ENCODE assay signal across 1 cellular context in the genomic region with DNA sequence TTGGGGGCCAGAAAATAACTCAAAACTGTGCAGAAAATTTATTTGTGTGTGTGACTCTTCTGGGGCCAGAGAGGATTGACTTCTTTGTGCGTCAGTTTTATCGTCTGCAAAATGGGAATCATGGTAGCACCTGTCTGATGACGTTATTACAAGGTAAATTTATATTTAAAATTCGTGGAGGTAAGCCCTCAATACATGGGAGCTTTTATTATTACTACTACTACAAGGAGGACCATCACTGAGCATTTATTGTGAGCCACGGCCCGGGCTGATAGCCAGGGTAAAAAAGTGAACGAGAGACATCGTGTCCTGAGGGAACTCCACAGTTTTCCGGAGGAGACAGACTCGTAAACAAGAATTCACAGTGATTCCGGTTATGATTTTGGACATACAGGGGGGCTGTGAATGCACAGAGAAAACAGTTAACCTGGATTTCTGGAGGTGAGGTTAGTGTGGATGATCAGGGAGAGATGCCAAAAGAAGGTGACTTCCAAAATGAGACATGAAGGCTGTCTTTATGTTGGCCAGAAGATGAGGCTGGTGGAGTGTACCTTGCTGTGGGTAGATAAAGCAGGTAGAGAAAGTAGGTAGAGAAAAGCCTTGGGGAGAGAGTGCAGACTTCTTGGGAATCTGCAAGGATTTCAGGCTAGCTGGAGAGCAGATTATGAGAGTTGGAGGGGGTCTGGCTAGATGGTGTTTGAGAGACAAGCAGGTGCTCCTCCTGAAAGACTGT.
A peak's percentile ranks its signal among the peaks of the same experiment; 100 is the strongest.
TF ChIP-seq lines count a peak whose summit lies in the region.

No MANE protein-coding gene starts in this region.

TF ChIP-seq in HepG2, 621 proteins besides CTCF, POLR2A, EP300 and RAD21 (continued from another document and continues in another):
- TF ChIP-seq, protein P1, sequence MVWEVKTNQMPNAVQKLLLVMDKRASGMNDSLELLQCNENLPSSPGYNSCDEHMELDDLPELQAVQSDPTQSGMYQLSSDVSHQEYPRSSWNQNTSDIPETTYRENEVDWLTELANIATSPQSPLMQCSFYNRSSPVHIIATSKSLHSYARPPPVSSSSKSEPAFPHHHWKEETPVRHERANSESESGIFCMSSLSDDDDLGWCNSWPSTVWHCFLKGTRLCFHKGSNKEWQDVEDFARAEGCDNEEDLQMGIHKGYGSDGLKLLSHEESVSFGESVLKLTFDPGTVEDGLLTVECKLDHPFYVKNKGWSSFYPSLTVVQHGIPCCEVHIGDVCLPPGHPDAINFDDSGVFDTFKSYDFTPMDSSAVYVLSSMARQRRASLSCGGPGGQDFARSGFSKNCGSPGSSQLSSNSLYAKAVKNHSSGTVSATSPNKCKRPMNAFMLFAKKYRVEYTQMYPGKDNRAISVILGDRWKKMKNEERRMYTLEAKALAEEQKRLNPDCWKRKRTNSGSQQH (CRISPR knock-in tag; IDR thresholded peaks at IDR 0.05; ENCODE audit: low read depth), result no peak
- no peak for TF ChIP-seq SP1 (IDR thresholded peaks at IDR 0.05)
- TF ChIP-seq SP1 (CRISPR knock-in tag; IDR thresholded peaks at IDR 0.05), result no peak
- no peak for TF ChIP-seq IRX3 (CRISPR knock-in tag; IDR thresholded peaks at IDR 0.05; ENCODE audit: borderline replicate concordance, low read depth)
- no peak; the same call in 1 of the 2 replicates for TF ChIP-seq ZNF782 (CRISPR knock-in tag; IDR thresholded peaks at IDR 0.05; ENCODE audit: borderline replicate concordance)
- 0 out of 2 replicates have a peak, but pooled peaks have one; percentile 12 for TF ChIP-seq CCDC6 (CRISPR knock-in tag; IDR thresholded peaks at IDR 0.05)
- no peak for TF ChIP-seq AGO1 (IDR thresholded peaks at IDR 0.05; ENCODE audit: low read depth, low read length, poor library complexity, severe bottlenecking)
- peak; percentile 98 for TF ChIP-seq ZNF629 (CRISPR knock-in tag; conservative IDR thresholded peaks at IDR 0.05)
- 0 out of 2 replicates have a peak, but pooled peaks have one; percentile 13 for TF ChIP-seq MTF2 (CRISPR knock-in tag; IDR thresholded peaks at IDR 0.05; ENCODE audit: borderline replicate concordance)
- TF ChIP-seq, protein P2, sequence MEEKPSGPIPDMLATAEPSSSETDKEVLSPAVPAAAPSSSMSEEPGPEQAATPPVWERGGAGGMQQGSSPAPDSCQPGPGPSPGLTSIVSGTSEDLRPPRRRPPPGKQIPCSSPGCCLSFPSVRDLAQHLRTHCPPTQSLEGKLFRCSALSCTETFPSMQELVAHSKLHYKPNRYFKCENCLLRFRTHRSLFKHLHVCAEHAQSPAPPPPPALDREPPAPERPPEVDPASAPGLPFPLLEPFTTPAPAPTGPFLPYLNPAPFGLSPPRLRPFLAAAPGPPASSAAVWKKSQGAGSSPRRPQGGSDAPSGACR (CRISPR knock-in tag; IDR thresholded peaks at IDR 0.05), result no peak
- no peak for TF ChIP-seq MIXL1 (CRISPR knock-in tag; IDR thresholded peaks at IDR 0.05)
- TF ChIP-seq ZNF737 (CRISPR knock-in tag; IDR thresholded peaks at IDR 0.05; ENCODE audit: borderline replicate concordance), result no peak
- no peak; the same call in 1 of the 2 replicates for TF ChIP-seq MIER2 (CRISPR knock-in tag; IDR thresholded peaks at IDR 0.05)
- no peak for TF ChIP-seq YEATS2 (CRISPR knock-in tag; IDR thresholded peaks at IDR 0.05; ENCODE audit: borderline replicate concordance)
- TF ChIP-seq FOXA1 (IDR thresholded peaks at IDR 0.05), result no peak
- TF ChIP-seq FOXA1 (CRISPR knock-in tag; IDR thresholded peaks at IDR 0.05), result no peak
- TF ChIP-seq, protein P3, sequence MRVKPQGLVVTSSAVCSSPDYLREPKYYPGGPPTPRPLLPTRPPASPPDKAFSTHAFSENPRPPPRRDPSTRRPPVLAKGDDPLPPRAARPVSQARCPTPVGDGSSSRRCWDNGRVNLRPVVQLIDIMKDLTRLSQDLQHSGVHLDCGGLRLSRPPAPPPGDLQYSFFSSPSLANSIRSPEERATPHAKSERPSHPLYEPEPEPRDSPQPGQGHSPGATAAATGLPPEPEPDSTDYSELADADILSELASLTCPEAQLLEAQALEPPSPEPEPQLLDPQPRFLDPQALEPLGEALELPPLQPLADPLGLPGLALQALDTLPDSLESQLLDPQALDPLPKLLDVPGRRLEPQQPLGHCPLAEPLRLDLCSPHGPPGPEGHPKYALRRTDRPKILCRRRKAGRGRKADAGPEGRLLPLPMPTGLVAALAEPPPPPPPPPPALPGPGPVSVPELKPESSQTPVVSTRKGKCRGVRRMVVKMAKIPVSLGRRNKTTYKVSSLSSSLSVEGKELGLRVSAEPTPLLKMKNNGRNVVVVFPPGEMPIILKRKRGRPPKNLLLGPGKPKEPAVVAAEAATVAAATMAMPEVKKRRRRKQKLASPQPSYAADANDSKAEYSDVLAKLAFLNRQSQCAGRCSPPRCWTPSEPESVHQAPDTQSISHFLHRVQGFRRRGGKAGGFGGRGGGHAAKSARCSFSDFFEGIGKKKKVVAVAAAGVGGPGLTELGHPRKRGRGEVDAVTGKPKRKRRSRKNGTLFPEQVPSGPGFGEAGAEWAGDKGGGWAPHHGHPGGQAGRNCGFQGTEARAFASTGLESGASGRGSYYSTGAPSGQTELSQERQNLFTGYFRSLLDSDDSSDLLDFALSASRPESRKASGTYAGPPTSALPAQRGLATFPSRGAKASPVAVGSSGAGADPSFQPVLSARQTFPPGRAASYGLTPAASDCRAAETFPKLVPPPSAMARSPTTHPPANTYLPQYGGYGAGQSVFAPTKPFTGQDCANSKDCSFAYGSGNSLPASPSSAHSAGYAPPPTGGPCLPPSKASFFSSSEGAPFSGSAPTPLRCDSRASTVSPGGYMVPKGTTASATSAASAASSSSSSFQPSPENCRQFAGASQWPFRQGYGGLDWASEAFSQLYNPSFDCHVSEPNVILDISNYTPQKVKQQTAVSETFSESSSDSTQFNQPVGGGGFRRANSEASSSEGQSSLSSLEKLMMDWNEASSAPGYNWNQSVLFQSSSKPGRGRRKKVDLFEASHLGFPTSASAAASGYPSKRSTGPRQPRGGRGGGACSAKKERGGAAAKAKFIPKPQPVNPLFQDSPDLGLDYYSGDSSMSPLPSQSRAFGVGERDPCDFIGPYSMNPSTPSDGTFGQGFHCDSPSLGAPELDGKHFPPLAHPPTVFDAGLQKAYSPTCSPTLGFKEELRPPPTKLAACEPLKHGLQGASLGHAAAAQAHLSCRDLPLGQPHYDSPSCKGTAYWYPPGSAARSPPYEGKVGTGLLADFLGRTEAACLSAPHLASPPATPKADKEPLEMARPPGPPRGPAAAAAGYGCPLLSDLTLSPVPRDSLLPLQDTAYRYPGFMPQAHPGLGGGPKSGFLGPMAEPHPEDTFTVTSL (CRISPR knock-in tag; IDR thresholded peaks at IDR 0.05; ENCODE audit: borderline replicate concordance), result 0 out of 2 replicates have a peak, but pooled peaks have one; percentile 5
- no peak for TF ChIP-seq POLR2G (IDR thresholded peaks at IDR 0.05; ENCODE audit: low read depth, low read length)
- TF ChIP-seq TEAD3 (CRISPR knock-in tag; optimal IDR thresholded peaks at IDR 0.05; ENCODE audit: borderline replicate concordance), result no peak
- no peak for TF ChIP-seq AGO2 (optimal IDR thresholded peaks at IDR 0.05; ENCODE audit: low read depth, low read length)
- no peak for TF ChIP-seq HIVEP1 (CRISPR knock-in tag; IDR thresholded peaks at IDR 0.05)
- TF ChIP-seq, protein P4, sequence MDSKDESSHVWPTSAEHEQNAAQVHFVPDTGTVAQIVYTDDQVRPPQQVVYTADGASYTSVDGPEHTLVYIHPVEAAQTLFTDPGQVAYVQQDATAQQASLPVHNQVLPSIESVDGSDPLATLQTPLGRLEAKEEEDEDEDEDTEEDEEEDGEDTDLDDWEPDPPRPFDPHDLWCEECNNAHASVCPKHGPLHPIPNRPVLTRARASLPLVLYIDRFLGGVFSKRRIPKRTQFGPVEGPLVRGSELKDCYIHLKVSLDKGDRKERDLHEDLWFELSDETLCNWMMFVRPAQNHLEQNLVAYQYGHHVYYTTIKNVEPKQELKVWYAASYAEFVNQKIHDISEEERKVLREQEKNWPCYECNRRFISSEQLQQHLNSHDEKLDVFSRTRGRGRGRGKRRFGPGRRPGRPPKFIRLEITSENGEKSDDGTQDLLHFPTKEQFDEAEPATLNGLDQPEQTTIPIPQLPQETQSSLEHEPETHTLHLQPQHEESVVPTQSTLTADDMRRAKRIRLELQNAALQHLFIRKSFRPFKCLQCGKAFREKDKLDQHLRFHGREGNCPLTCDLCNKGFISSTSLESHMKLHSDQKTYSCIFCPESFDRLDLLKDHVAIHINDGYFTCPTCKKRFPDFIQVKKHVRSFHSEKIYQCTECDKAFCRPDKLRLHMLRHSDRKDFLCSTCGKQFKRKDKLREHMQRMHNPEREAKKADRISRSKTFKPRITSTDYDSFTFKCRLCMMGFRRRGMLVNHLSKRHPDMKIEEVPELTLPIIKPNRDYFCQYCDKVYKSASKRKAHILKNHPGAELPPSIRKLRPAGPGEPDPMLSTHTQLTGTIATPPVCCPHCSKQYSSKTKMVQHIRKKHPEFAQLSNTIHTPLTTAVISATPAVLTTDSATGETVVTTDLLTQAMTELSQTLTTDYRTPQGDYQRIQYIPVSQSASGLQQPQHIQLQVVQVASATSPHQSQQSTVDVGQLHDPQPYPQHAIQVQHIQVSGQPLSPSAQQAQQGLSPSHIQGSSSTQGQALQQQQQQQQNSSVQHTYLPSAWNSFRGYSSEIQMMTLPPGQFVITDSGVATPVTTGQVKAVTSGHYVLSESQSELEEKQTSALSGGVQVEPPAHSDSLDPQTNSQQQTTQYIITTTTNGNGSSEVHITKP (CRISPR knock-in tag; IDR thresholded peaks at IDR 0.05; ENCODE audit: low read depth), result no peak
- TF ChIP-seq HOXA5 (CRISPR knock-in tag; IDR thresholded peaks at IDR 0.05), result 0 out of 2 replicates have a peak, but pooled peaks have one; percentile 5
- no peak for TF ChIP-seq ZNF747 (CRISPR knock-in tag; IDR thresholded peaks at IDR 0.05; ENCODE audit: borderline replicate concordance)
- TF ChIP-seq ZNF3 (CRISPR knock-in tag; IDR thresholded peaks at IDR 0.05), result peak; percentile 92
- TF ChIP-seq, protein P5, sequence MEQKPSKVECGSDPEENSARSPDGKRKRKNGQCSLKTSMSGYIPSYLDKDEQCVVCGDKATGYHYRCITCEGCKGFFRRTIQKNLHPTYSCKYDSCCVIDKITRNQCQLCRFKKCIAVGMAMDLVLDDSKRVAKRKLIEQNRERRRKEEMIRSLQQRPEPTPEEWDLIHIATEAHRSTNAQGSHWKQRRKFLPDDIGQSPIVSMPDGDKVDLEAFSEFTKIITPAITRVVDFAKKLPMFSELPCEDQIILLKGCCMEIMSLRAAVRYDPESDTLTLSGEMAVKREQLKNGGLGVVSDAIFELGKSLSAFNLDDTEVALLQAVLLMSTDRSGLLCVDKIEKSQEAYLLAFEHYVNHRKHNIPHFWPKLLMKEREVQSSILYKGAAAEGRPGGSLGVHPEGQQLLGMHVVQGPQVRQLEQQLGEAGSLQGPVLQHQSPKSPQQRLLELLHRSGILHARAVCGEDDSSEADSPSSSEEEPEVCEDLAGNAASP (CRISPR knock-in tag; IDR thresholded peaks at IDR 0.05; ENCODE audit: borderline replicate concordance), result peak; percentile 1; the same call in 1 of the 2 replicates
- TF ChIP-seq GLI4 (CRISPR knock-in tag; IDR thresholded peaks at IDR 0.05; ENCODE audit: borderline replicate concordance), result no peak
- TF ChIP-seq, protein P6, sequence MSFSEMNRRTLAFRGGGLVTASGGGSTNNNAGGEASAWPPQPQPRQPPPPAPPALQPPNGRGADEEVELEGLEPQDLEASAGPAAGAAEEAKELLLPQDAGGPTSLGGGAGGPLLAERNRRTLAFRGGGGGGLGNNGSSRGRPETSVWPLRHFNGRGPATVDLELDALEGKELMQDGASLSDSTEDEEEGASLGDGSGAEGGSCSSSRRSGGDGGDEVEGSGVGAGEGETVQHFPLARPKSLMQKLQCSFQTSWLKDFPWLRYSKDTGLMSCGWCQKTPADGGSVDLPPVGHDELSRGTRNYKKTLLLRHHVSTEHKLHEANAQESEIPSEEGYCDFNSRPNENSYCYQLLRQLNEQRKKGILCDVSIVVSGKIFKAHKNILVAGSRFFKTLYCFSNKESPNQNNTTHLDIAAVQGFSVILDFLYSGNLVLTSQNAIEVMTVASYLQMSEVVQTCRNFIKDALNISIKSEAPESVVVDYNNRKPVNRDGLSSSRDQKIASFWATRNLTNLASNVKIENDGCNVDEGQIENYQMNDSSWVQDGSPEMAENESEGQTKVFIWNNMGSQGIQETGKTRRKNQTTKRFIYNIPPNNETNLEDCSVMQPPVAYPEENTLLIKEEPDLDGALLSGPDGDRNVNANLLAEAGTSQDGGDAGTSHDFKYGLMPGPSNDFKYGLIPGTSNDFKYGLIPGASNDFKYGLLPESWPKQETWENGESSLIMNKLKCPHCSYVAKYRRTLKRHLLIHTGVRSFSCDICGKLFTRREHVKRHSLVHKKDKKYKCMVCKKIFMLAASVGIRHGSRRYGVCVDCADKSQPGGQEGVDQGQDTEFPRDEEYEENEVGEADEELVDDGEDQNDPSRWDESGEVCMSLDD (CRISPR knock-in tag; IDR thresholded peaks at IDR 0.05; ENCODE audit: borderline replicate concordance), result no peak; the same call in 1 of the 2 replicates
- peak; percentile 61; the same call in 1 of the 2 replicates for TF ChIP-seq ZNF605 (CRISPR knock-in tag; IDR thresholded peaks at IDR 0.05)
- TF ChIP-seq ZNF552 (CRISPR knock-in tag; IDR thresholded peaks at IDR 0.05; ENCODE audit: borderline replicate concordance), result no peak
- TF ChIP-seq, protein P7, sequence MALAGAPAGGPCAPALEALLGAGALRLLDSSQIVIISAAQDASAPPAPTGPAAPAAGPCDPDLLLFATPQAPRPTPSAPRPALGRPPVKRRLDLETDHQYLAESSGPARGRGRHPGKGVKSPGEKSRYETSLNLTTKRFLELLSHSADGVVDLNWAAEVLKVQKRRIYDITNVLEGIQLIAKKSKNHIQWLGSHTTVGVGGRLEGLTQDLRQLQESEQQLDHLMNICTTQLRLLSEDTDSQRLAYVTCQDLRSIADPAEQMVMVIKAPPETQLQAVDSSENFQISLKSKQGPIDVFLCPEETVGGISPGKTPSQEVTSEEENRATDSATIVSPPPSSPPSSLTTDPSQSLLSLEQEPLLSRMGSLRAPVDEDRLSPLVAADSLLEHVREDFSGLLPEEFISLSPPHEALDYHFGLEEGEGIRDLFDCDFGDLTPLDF (CRISPR knock-in tag; IDR thresholded peaks at IDR 0.05), result no peak
- no peak for TF ChIP-seq SUZ12 (IDR thresholded peaks at IDR 0.05; ENCODE audit: low read depth, low read length)
- TF ChIP-seq ZNF816 (CRISPR knock-in tag; IDR thresholded peaks at IDR 0.05; ENCODE audit: borderline replicate concordance), result 0 out of 2 replicates have a peak, but pooled peaks have one; percentile 5
- TF ChIP-seq GPN1 (CRISPR knock-in tag; IDR thresholded peaks at IDR 0.05; ENCODE audit: borderline replicate concordance), result no peak
- TF ChIP-seq PAF1 (CRISPR knock-in tag; IDR thresholded peaks at IDR 0.05), result no peak
- TF ChIP-seq PTBP1 (IDR thresholded peaks at IDR 0.05; ENCODE audit: low read depth, low read length, poor library complexity, severe bottlenecking), result no peak
- TF ChIP-seq, protein P8, sequence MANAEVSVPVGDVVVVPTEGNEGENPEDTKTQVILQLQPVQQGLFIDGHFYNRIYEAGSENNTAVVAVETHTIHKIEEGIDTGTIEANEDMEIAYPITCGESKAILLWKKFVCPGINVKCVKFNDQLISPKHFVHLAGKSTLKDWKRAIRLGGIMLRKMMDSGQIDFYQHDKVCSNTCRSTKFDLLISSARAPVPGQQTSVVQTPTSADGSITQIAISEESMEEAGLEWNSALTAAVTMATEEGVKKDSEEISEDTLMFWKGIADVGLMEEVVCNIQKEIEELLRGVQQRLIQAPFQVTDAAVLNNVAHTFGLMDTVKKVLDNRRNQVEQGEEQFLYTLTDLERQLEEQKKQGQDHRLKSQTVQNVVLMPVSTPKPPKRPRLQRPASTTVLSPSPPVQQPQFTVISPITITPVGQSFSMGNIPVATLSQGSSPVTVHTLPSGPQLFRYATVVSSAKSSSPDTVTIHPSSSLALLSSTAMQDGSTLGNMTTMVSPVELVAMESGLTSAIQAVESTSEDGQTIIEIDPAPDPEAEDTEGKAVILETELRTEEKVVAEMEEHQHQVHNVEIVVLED (CRISPR knock-in tag; IDR thresholded peaks at IDR 0.05; ENCODE audit: borderline replicate concordance), result no peak
